Comparison of ENCODE assay signal across 8 cellular contexts in genomic region chr15:84981054-84981710, GRCh38. TPM values are rescaled to one million over a fixed set of nuclear protein-coding genes. Genes with fewer than 3 reads are reported as not detected.
DNase-seq lines count a peak whose midpoint lies in the region; ATAC-seq lines count a peak whose summit lies in the region.

No MANE protein-coding gene starts in this region.

- peak overlapping the region; percentile 96 for H3K27ac ChIP-seq in CD4-positive, CD25-positive, alpha-beta regulatory T cell (ENCODE audit: insufficient read depth, low read length, poor library complexity, severe bottlenecking)
- H3K27ac ChIP-seq in ectodermal cell (ENCODE audit: insufficient read depth, low read depth, low read length, poor library complexity, severe bottlenecking) = no peak overlapping the region

- intact Hi-C loops in activated CD4-positive, alpha-beta memory T cell treated with anti-CD3 and anti-CD28 coated beads for 36 hours (cut with micrococcal nuclease) = loop anchor here (1.0 to 10.0 kb wide), 10 partner anchors 50 to 816 kb away; partner anchors contain the start of genes AKAP13 and ZNF592

- no peaks in the 10 kb centered on the region for H3K36me3 Mint-ChIP-seq in CD4-positive, CD25-positive, alpha-beta regulatory T cell
- peaks cover 2% of the 10 kb centered on the region for H3K36me3 Mint-ChIP-seq in activated CD4-positive, alpha-beta memory T cell treated with anti-CD3 and anti-CD28 coated beads for 36 hours

- WGBS in ectodermal cell, 2 experiments = 0% methylated on average over 75 of the region's 75 CpGs

- peak; percentile 93 to 98 (median 98) for DNase-seq in CD4-positive, CD25-positive, alpha-beta regulatory T cell
- DNase-seq in NCI-H774 (lab: John Stamatoyannopoulos, UW) (peak; percentile 95), medulla oblongata (ENCODE audit: extremely low spot score) (peak; percentile 97)
- peak; percentile 97 for DNase-seq in activated CD4-positive, alpha-beta memory T cell treated with anti-CD3 and anti-CD28 coated beads for 36 hours
- DNase-seq in stimulated activated CD4-positive, alpha-beta T cell treated with anti-CD3 and anti-CD28 coated beads, TNF-alpha, amount 100 ng/mL, for 48 hours (ENCODE audit: low read depth in 3 of 3) = peak; percentile 90 to 94 (median 92)

- H3K27me3 Mint-ChIP-seq in CD4-positive, CD25-positive, alpha-beta regulatory T cell = peaks cover 18% of the 10 kb centered on the region
- no peaks in the 10 kb centered on the region for H3K27me3 Mint-ChIP-seq in activated CD4-positive, alpha-beta memory T cell treated with anti-CD3 and anti-CD28 coated beads for 36 hours

- H3K27me3 ChIP-seq in CD4-positive, CD25-positive, alpha-beta regulatory T cell (ENCODE audit: control insufficient read depth, insufficient read depth, low read length) = no peaks in the 10 kb centered on the region
- H3K27me3 ChIP-seq in ectodermal cell (ENCODE audit: control insufficient read depth, insufficient read depth, low read length, poor library complexity, severe bottlenecking) = peaks cover 73% of the 10 kb centered on the region

- peak overlapping the region; percentile 92 to 99 (median 96) for H3K4me3 Mint-ChIP-seq in CD4-positive, CD25-positive, alpha-beta regulatory T cell
- H3K4me3 Mint-ChIP-seq in activated CD4-positive, alpha-beta memory T cell treated with anti-CD3 and anti-CD28 coated beads for 36 hours = peak overlapping the region; percentile 90

- CTCF ChIA-PET in activated CD4-positive, alpha-beta memory T cell treated with anti-CD3 and anti-CD28 coated beads for 36 hours (lab: Charles Lee) = interaction anchor here (1.1 to 2.7 kb wide), 6 partner anchors 10 to 410 kb away, joined by 3 to 20 read pairs (median 6); no protein-coding TSS in a partner anchor

- POLR2A ChIA-PET in activated CD4-positive, alpha-beta memory T cell treated with anti-CD3 and anti-CD28 coated beads for 36 hours (lab: Charles Lee) = interaction anchor here (0.8 to 3.9 kb wide), 10 partner anchors 10 to 399 kb away, joined by 3 to 21 read pairs (median 4); partner anchors contain the start of genes AKAP13, SEC11A and WDR73

- H3K9me3 ChIP-seq in CD4-positive, CD25-positive, alpha-beta regulatory T cell (ENCODE audit: control insufficient read depth in 2 of 2, low read length in 2 of 2) = no peaks in the 10 kb centered on the region
- no peaks in the 10 kb centered on the region for H3K9me3 ChIP-seq in ectodermal cell (ENCODE audit: control insufficient read depth, low read length)

- H3K27ac Mint-ChIP-seq in CD4-positive, CD25-positive, alpha-beta regulatory T cell = peak overlapping the region; percentile 93 to 97 (median 93)
- peak overlapping the region; percentile 92 for H3K27ac Mint-ChIP-seq in activated CD4-positive, alpha-beta memory T cell treated with anti-CD3 and anti-CD28 coated beads for 36 hours

- peaks cover 35% of the 10 kb centered on the region for H3K4me1 ChIP-seq in CD4-positive, CD25-positive, alpha-beta regulatory T cell (ENCODE audit: control insufficient read depth, insufficient read depth, low read length, poor library complexity, severe bottlenecking)
- peaks cover 3% of the 10 kb centered on the region for H3K4me1 ChIP-seq in ectodermal cell (ENCODE audit: control insufficient read depth, insufficient read depth, low read length)

- peaks cover 22 to 53% (median 37%) of the 10 kb centered on the region in 4 donors for H3K4me1 Mint-ChIP-seq in CD4-positive, CD25-positive, alpha-beta regulatory T cell
- peaks cover 37% of the 10 kb centered on the region for H3K4me1 Mint-ChIP-seq in activated CD4-positive, alpha-beta memory T cell treated with anti-CD3 and anti-CD28 coated beads for 36 hours (ENCODE audit: low read depth)

- H3K9me3 Mint-ChIP-seq in CD4-positive, CD25-positive, alpha-beta regulatory T cell = peaks cover 0 to 4% (median 0%) of the 10 kb centered on the region in 7 donors
- no peaks in the 10 kb centered on the region for H3K9me3 Mint-ChIP-seq in activated CD4-positive, alpha-beta memory T cell treated with anti-CD3 and anti-CD28 coated beads for 36 hours

- H3K4me3 ChIP-seq in CD4-positive, CD25-positive, alpha-beta regulatory T cell (ENCODE audit: low read depth, low read length) = peak overlapping the region; percentile 78
- peak overlapping the region; percentile 78 for H3K4me3 ChIP-seq in ectodermal cell (ENCODE audit: insufficient read depth, low read depth, low read length)

- peak; percentile 74 to 76 for ATAC-seq in CD4-positive, CD25-positive, alpha-beta regulatory T cell (ENCODE audit: low read depth in 2 of 2)
- ATAC-seq in GM19395 (IDR thresholded peaks at IDR 0.05; ENCODE audit: unreplicated experiment) = peak; percentile 70
- ATAC-seq in HG03558 (IDR thresholded peaks at IDR 0.05; ENCODE audit: extremely low read depth, unreplicated experiment) = peak; percentile 38

- H3K36me3 ChIP-seq in CD4-positive, CD25-positive, alpha-beta regulatory T cell (ENCODE audit: control insufficient read depth, insufficient read depth, low read length) = no peaks in the 10 kb centered on the region
- H3K36me3 ChIP-seq in ectodermal cell (ENCODE audit: control insufficient read depth, insufficient read depth, low read length) = no peaks in the 10 kb centered on the region

RNA-seq across cellular contexts. Expression of gene PDE8A, which starts 0.5 kb away (rescaled TPM):
- total RNA-seq in CD4-positive, CD25-positive, alpha-beta regulatory T cell = 28.9 TPM
- polyA plus RNA-seq in CD4-positive, CD25-positive, alpha-beta regulatory T cell = 1 to 10 TPM; 2.0 to 4.9 (median 4.1) TPM
- 10 to 100 TPM; 20.8 to 21.2 TPM for total RNA-seq in activated CD4-positive, alpha-beta memory T cell treated with anti-CD3 and anti-CD28 coated beads for 36 hours
- 5.6 TPM for polyA plus RNA-seq in ectodermal cell (2013, experiment 1 of 4)
- 6.8 TPM for polyA plus RNA-seq in ectodermal cell (2013, experiment 2 of 4)
- polyA plus RNA-seq in ectodermal cell (2013, experiment 3 of 4) = 4.2 TPM
- 5.4 TPM for polyA plus RNA-seq in ectodermal cell (2013, experiment 4 of 4)
